Comparison of ENCODE assay signal across 28 cellular contexts in genomic region chr11:79311461-79311860, GRCh38.
"Had no signal": no experiment of that assay in that cellular context is flagged by ENCODE, and none has a peak within 500 bp of the region (broad histone marks: within the 10 kb centered on the region; RNA-seq: fewer than 3 reads in every experiment).

No MANE protein-coding gene starts in this region.

- H3K27ac ChIP-seq: ascending aorta, cardiac muscle cell, WERI-Rb-1 had no signal

- H3K36me3 ChIP-seq: ascending aorta, cardiac muscle cell, WERI-Rb-1 had no signal

- ATAC-seq: activated CD8-positive, alpha-beta memory T cell treated with anti-CD3 and anti-CD28 coated beads, Interleukin-2, amount 10 ng/mL, durations not matched to agents 7 days and 5 days; activated CD8-positive, alpha-beta T cell treated with anti-CD3 and anti-CD28 coated beads, Interleukin-2, amount 10 ng/mL, durations not matched to agents 7 days and 5 days; activated naive CD8-positive, alpha-beta T cell treated with anti-CD3 and anti-CD28 coated beads, Interleukin-2, amount 50 U/mL, for 24 hours; WTC11 had no signal

- H3K4me1 ChIP-seq: ascending aorta had no signal

- H3K4me3 ChIP-seq: ascending aorta, cardiac muscle cell had no signal

- H3K9me3 ChIP-seq: ascending aorta had no signal

- DNase-seq: activated CD4-positive, alpha-beta memory T cell treated with anti-CD3 and anti-CD28 coated beads, Interleukin-2, amount 10 ng/mL, durations not matched to agents 7 days and 5 days; activated CD4-positive, alpha-beta T cell treated with anti-CD3 and anti-CD28 coated beads for 4 hours; activated CD4-positive, alpha-beta T cell treated with anti-CD3 and anti-CD28 coated beads, Interleukin-2, amount 10 ng/mL, durations not matched to agents 7 days and 5 days; activated CD4-positive, alpha-beta T cell treated with anti-CD3 and anti-CD28 coated beads, Interleukin-2, amount 50 U/mL, for 48 hours; activated CD4-positive, CD25-positive, alpha-beta regulatory T cell treated with anti-CD3 and anti-CD28 coated beads, Interleukin-2, amount 50 U/mL, for 72 hours; activated CD8-positive, alpha-beta memory T cell treated with anti-CD3 and anti-CD28 coated beads for 24 hours; activated CD8-positive, alpha-beta memory T cell treated with anti-CD3 and anti-CD28 coated beads, Interleukin-2, amount 10 ng/mL, durations not matched to agents 7 days and 5 days; activated CD8-positive, alpha-beta memory T cell treated with anti-CD3 and anti-CD28 coated beads, Interleukin-2, amount 50 U/mL, for 48 hours; activated CD8-positive, alpha-beta T cell treated with anti-CD3 and anti-CD28 coated beads, Interleukin-2, amount 10 ng/mL, durations not matched to agents 7 days and 5 days; activated effector memory CD4-positive, alpha-beta T cell treated with Interleukin-2 at 50 U/mL for 16 hours; activated gamma-delta T cell; activated naive CD4-positive, alpha-beta T cell treated with anti-CD3 and anti-CD28 coated beads, Interleukin-2, amount 10 ng/mL, durations not matched to agents 7 days and 5 days; activated naive CD4-positive, alpha-beta T cell treated with Interleukin-2 at 50 U/mL for 16 hours; activated naive CD8-positive, alpha-beta T cell treated with anti-CD3 and anti-CD28 coated beads, Interleukin-2, amount 10 ng/mL, durations not matched to agents 7 days and 5 days; activated naive CD8-positive, alpha-beta T cell treated with anti-CD3 and anti-CD28 coated beads, Interleukin-2, amount 50 U/mL, for 24 hours; activated T-cell treated with anti-CD3 and anti-CD28 coated beads, Interleukin-2, amount 50 U/mL, for 24 hours; activated T-cell treated with anti-CD3 and anti-CD28 coated beads, Interleukin-2, amount 50 U/mL, for 48 hours; amygdala; anterior cingulate cortex; caudate nucleus; cerebellar nuclear complex; T-helper 1 cell; T-helper 2 cell; T-helper 9 cell; WERI-Rb-1 had no signal

- H3K27me3 ChIP-seq: ascending aorta, cardiac muscle cell had no signal
